ENCODE assay signal across 15 cellular contexts in the genomic region with DNA sequence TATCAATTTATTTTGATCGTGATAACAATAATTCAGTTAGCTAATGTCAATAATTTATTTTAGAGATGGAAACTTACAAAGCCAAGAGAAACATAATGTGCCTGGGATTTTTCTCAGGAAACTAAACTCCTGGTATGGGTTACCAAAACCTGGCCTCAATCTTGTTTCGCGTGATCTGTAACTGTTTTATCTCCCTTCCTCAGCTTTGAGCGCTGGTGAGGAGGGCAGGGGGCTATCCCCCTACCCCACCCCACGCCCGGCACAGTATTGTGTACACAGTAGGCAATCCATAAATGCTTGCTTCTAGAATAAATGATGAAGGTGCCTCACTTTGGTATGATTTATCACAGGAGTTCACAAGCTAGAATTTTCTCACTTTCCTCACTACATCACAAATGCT. TPM values are rescaled to one million over a fixed set of nuclear protein-coding genes. Genes with fewer than 3 reads are reported as not detected.
DNase-seq lines count a peak whose midpoint lies in the region; ATAC-seq and TF ChIP-seq lines count a peak whose summit lies in the region.
"Had no signal": no experiment of that assay in that cellular context is flagged by ENCODE, and none has a peak within 500 bp of the region (broad histone marks: within the 10 kb centered on the region; RNA-seq: fewer than 3 reads in every experiment).

No MANE protein-coding gene starts in this region.

- H3K4me3 ChIP-seq in Caco-2 (ENCODE audit: low read depth, low read length) (no peak overlapping the region), lower lobe of right lung (no peak overlapping the region)
- H3K4me3 ChIP-seq: A549, HAP-1 had no signal

- DNase-seq in Caco-2: no peak
- DNase-seq in lower lobe of right lung: no peak
- no peak for DNase-seq in pons (ENCODE audit: low spot score)
- DNase-seq in NCI-H1436 treated with DMSO at 0.1 percent for 48 hours (lab: John Stamatoyannopoulos, UW): no peak
- DNase-seq: Calu3; CD8-positive, alpha-beta memory T cell; DMS 273 treated with DMSO at 0.1 percent for 48 hours; GOT3; IMR-90 had no signal

- no peak for ATAC-seq in activated T-helper 17 cell treated with anti-CD3 and anti-CD28 coated beads, Interleukin-2, amount 50 U/mL, for 72 hours (replicated peaks)
- ATAC-seq in lower lobe of right lung (no peak), GM18858 (IDR thresholded peaks at IDR 0.05; ENCODE audit: unreplicated experiment) (no peak)
- ATAC-seq: A549 had no signal

- H3K4me3 Mint-ChIP-seq in Caco-2 (ENCODE audit: unreplicated experiment): no peak overlapping the region
- no peak overlapping the region for H3K4me3 Mint-ChIP-seq in activated T-helper 17 cell treated with anti-CD3 and anti-CD28 coated beads, Interleukin-2, amount 50 U/mL, for 72 hours
- H3K4me3 Mint-ChIP-seq: CD8-positive, alpha-beta memory T cell had no signal

- H3K9me3 ChIP-seq in Caco-2 (no peaks in the 10 kb centered on the region), lower lobe of right lung (no peaks in the 10 kb centered on the region)
- H3K9me3 ChIP-seq: A549, HAP-1 had no signal

- no peaks in the 10 kb centered on the region for H3K27me3 ChIP-seq in Caco-2 (replicated peaks; ENCODE audit: control insufficient read depth, insufficient read depth, low read length)
- H3K27me3 ChIP-seq in lower lobe of right lung (ENCODE audit: low read depth): no peaks in the 10 kb centered on the region

- no peak for TF ChIP-seq CTCF in 22Rv1 (IDR thresholded peaks at IDR 0.05)
- TF ChIP-seq CTCF in Caco-2 (IDR thresholded peaks at IDR 0.05; ENCODE audit: insufficient read depth in 1 of 2, low read depth in 1 of 2, low read length in 1 of 2, severe bottlenecking in 1 of 2, unreplicated experiment in 1 of 2): no peak
- TF ChIP-seq CTCF in lower lobe of right lung (IDR thresholded peaks at IDR 0.05): no peak

- POLR2A ChIA-PET in Caco-2 (lab: Charles Lee): interaction anchor here (1.0 kb wide), 1 partner anchor 9 kb away, joined by 3 read pairs; no protein-coding TSS in a partner anchor

- peak overlapping the region; percentile 19 for H3K27ac Mint-ChIP-seq in Caco-2 (ENCODE audit: unreplicated experiment)
- H3K27ac Mint-ChIP-seq in activated T-helper 17 cell treated with anti-CD3 and anti-CD28 coated beads, Interleukin-2, amount 50 U/mL, for 72 hours: peak overlapping the region; percentile 37
- H3K27ac Mint-ChIP-seq: CD14-positive monocyte had no signal

- H3K4me1 ChIP-seq in Caco-2: peaks cover 41% of the 10 kb centered on the region
- peaks cover 24% of the 10 kb centered on the region for H3K4me1 ChIP-seq in lower lobe of right lung
- H3K4me1 ChIP-seq: HAP-1 had no signal

- BruUV-seq in Caco-2 (replicated peaks; lab: Mats Ljungman, UMichigan): no TSS peak

- peaks cover 6% of the 10 kb centered on the region for H3K36me3 Mint-ChIP-seq in Caco-2 (ENCODE audit: insufficient read depth, unreplicated experiment)
- H3K36me3 Mint-ChIP-seq in activated T-helper 17 cell treated with anti-CD3 and anti-CD28 coated beads, Interleukin-2, amount 50 U/mL, for 72 hours (ENCODE audit: low read depth): no peaks in the 10 kb centered on the region
- H3K36me3 Mint-ChIP-seq: CD14-positive monocyte had no signal

- H3K27ac ChIP-seq in 22Rv1: peak overlapping the region; percentile 66
- peak overlapping the region; percentile 7 for H3K27ac ChIP-seq in lower lobe of right lung
- H3K27ac ChIP-seq: A549 had no signal

- CTCF ChIA-PET in Caco-2 (lab: Charles Lee): interaction anchor here (0.7 to 1.2 kb wide), 3 partner anchors 9 to 35 kb away, joined by 3 to 8 read pairs (median 5); no protein-coding TSS in a partner anchor

- intact Hi-C loops in Caco-2 (cut with micrococcal nuclease; ENCODE audit: unreplicated experiment): no loop called here
- intact Hi-C loops in lower lobe of right lung (cut with DNase I): no loop called here

- H3K4me1 Mint-ChIP-seq in Caco-2 (ENCODE audit: low read depth, unreplicated experiment): peaks cover 38% of the 10 kb centered on the region
- peaks cover 50% of the 10 kb centered on the region for H3K4me1 Mint-ChIP-seq in activated T-helper 17 cell treated with anti-CD3 and anti-CD28 coated beads, Interleukin-2, amount 50 U/mL, for 72 hours

- H3K9me3 Mint-ChIP-seq in Caco-2 (ENCODE audit: unreplicated experiment): no peaks in the 10 kb centered on the region
- H3K9me3 Mint-ChIP-seq in activated T-helper 17 cell treated with anti-CD3 and anti-CD28 coated beads, Interleukin-2, amount 50 U/mL, for 72 hours: peaks cover 5% of the 10 kb centered on the region
- H3K9me3 Mint-ChIP-seq: CD8-positive, alpha-beta memory T cell had no signal

- no peaks in the 10 kb centered on the region for H3K27me3 Mint-ChIP-seq in Caco-2 (ENCODE audit: insufficient read depth, unreplicated experiment)
- no peaks in the 10 kb centered on the region for H3K27me3 Mint-ChIP-seq in activated T-helper 17 cell treated with anti-CD3 and anti-CD28 coated beads, Interleukin-2, amount 50 U/mL, for 72 hours
- H3K27me3 Mint-ChIP-seq: CD8-positive, alpha-beta memory T cell had no signal

- H3K36me3 ChIP-seq in Caco-2 (ENCODE audit: control insufficient read depth, insufficient read depth, low read length) (no peaks in the 10 kb centered on the region), lower lobe of right lung (no peaks in the 10 kb centered on the region)
- H3K36me3 ChIP-seq: HAP-1 had no signal

RNA-seq across cellular contexts. Expression of gene DOCK9, which starts 7.7 kb away (rescaled TPM):
- total RNA-seq in Caco-2 (2022) (219 and 260 TPM in 2 replicates), lower lobe of right lung (153 TPM)
- 10 to 100 TPM; 50.2 to 70.4 TPM for total RNA-seq in activated T-helper 17 cell treated with anti-CD3 and anti-CD28 coated beads, Interleukin-2, amount 50 U/mL, for 72 hours
